1 cellular context compared by ENCODE assay signal in genomic region chr2:48979691-48980090, GRCh38.
"Had no signal": no experiment of that assay in that cellular context is flagged by ENCODE, and none has a peak within 500 bp of the region (broad histone marks: within the 10 kb centered on the region; RNA-seq: fewer than 3 reads in every experiment).

No MANE protein-coding gene starts in this region.

- ATAC-seq: GM12878 had no signal

- H3K4me3 ChIP-seq: GM12878 had no signal
